In genomic region chr1:186681136-186681535, GRCh38 we compare ENCODE assay signal across 9 cellular contexts. TPM values are rescaled to one million over a fixed set of nuclear protein-coding genes. Genes with fewer than 3 reads are reported as not detected.
DNase-seq lines count a peak whose midpoint lies in the region; ATAC-seq and TF ChIP-seq lines count a peak whose summit lies in the region.
"Had no signal": no experiment of that assay in that cellular context is flagged by ENCODE, and none has a peak within 500 bp of the region (broad histone marks: within the 10 kb centered on the region; RNA-seq: fewer than 3 reads in every experiment).

No MANE protein-coding gene starts in this region.

- no peaks in the 10 kb centered on the region for H3K36me3 Mint-ChIP-seq in stimulated activated memory B cell treated with anti-CD40 and anti-IgM and Interleukin-4, amounts not matched to agents 10 μg/mL and 1 μg/mL and 100 μg/mL, for 72 hours

- peaks cover 13% of the 10 kb centered on the region for H3K4me1 Mint-ChIP-seq in stimulated activated memory B cell treated with anti-CD40 and anti-IgM and Interleukin-4, amounts not matched to agents 10 μg/mL and 1 μg/mL and 100 μg/mL, for 72 hours

- POLR2A ChIA-PET in Panc1 (lab: Charles Lee) = no interaction called here

- peak overlapping the region; percentile 97 for H3K4me2 ChIP-seq in osteoblast (ENCODE audit: insufficient read depth, low read length)

- H3K27me3 ChIP-seq in Panc1 (ENCODE audit: control insufficient read depth, insufficient read depth, low read length) (peaks cover 19% of the 10 kb centered on the region), osteoblast (ENCODE audit: insufficient read depth, low read length) (no peaks in the 10 kb centered on the region)

- H3K27ac Mint-ChIP-seq in stimulated activated memory B cell treated with anti-CD40 and anti-IgM and Interleukin-4, amounts not matched to agents 10 μg/mL and 1 μg/mL and 100 μg/mL, for 72 hours = no peak overlapping the region

- ATAC-seq in Panc1 = 0 out of 2 replicates have a peak, but pooled peaks have one; percentile 21
- ATAC-seq in stimulated activated memory B cell treated with anti-CD40 and anti-IgM and Interleukin-4, amounts not matched to agents 10 μg/mL and 1 μg/mL and 100 μg/mL, for 72 hours = no peak

- no peaks in the 10 kb centered on the region for H4K20me1 ChIP-seq in osteoblast (ENCODE audit: insufficient read depth, low read length)

- peaks cover 71% of the 10 kb centered on the region for H3K27me3 Mint-ChIP-seq in stimulated activated memory B cell treated with anti-CD40 and anti-IgM and Interleukin-4, amounts not matched to agents 10 μg/mL and 1 μg/mL and 100 μg/mL, for 72 hours

- BruUV-seq in Panc1 (replicated peaks; lab: Mats Ljungman, UMichigan) = no TSS peak

- intact Hi-C loops in Panc1 (cut with micrococcal nuclease; ENCODE audit: unreplicated experiment) = loop anchor here (10.0 kb wide), 1 partner anchor 196 kb away; no protein-coding TSS in a partner anchor

- peaks cover 10% of the 10 kb centered on the region for H3K79me2 ChIP-seq in osteoblast (ENCODE audit: insufficient read depth, low read length)

- H3K27ac ChIP-seq in Panc1 (ENCODE audit: low read length) (no peak overlapping the region), osteoblast (ENCODE audit: low read depth, low read length) (peak overlapping the region; percentile 97)

- TF ChIP-seq CTCF in Panc1 (IDR thresholded peaks at IDR 0.05) (no peak), epithelial cell of proximal tubule (conservative IDR thresholded peaks at IDR 0.05; ENCODE audit: low read depth, low read length) (no peak), osteoblast (IDR thresholded peaks at IDR 0.05; ENCODE audit: extremely low read depth, low read depth, low read length) (no peak)

- no peak overlapping the region for H3K4me3 Mint-ChIP-seq in stimulated activated memory B cell treated with anti-CD40 and anti-IgM and Interleukin-4, amounts not matched to agents 10 μg/mL and 1 μg/mL and 100 μg/mL, for 72 hours

- H3K4me1 ChIP-seq in Panc1 (ENCODE audit: control insufficient read depth, insufficient read depth, low read length) (peaks cover 5% of the 10 kb centered on the region; the same call in 1 of the 2 replicates), osteoblast (ENCODE audit: insufficient read depth, low read length) (peaks cover 19% of the 10 kb centered on the region)

- peak; percentile 10 for DNase-seq in Daoy (ENCODE audit: low read depth)
- no peak for DNase-seq in Panc1 (ENCODE audit: low read depth, low spot score)
- no peak for DNase-seq in epithelial cell of proximal tubule (ENCODE audit: low read depth)
- no peak for DNase-seq in osteoblast (ENCODE audit: insufficient read length, low spot score, missing footprints)
- no peak for DNase-seq in NCI-H1092 (lab: John Stamatoyannopoulos, UW)
- no peak for DNase-seq in activated effector memory CD4-positive, alpha-beta T cell treated with Interleukin-2 at 50 U/mL for 16 hours
- DNase-seq in NCI-H82 treated with DMSO at 0.1 percent for 48 hours (lab: John Stamatoyannopoulos, UW; ENCODE audit: unreplicated experiment) = no peak
- DNase-seq: NCI-H2171 treated with DMSO at 0.1 percent for 48 hours had no signal

- peak overlapping the region; percentile 80 for H2AFZ ChIP-seq in osteoblast (ENCODE audit: low read length)

- in situ Hi-C loops in Panc1 (cut with HindIII; ENCODE audit: low pct_unique_long_range_greater_than_20kb, low sequenced_read_pairs) = no loop called here

- H3K36me3 ChIP-seq in Panc1 (ENCODE audit: control insufficient read depth, insufficient read depth, low read length) = no peaks in the 10 kb centered on the region
- peaks cover 11% of the 10 kb centered on the region for H3K36me3 ChIP-seq in osteoblast (ENCODE audit: insufficient read depth, low read length)

- no peaks in the 10 kb centered on the region for H3K9me3 ChIP-seq in Panc1 (ENCODE audit: control insufficient read depth, insufficient read depth, low read depth, low read length)
- H3K9me3 ChIP-seq in osteoblast (ENCODE audit: low read depth, low read length) = no peaks in the 10 kb centered on the region

- H3K4me3 ChIP-seq in Panc1 (ENCODE audit: low read depth in 2 of 2, low read length in 2 of 2) = peak overlapping the region; percentile 49 to 70; a peak in 3 of 4 replicates
- H3K4me3 ChIP-seq in epithelial cell of proximal tubule (ENCODE audit: low read depth, low read length) = peak overlapping the region; percentile 63
- H3K4me3 ChIP-seq in osteoblast (ENCODE audit: insufficient read depth, low read length) = peak overlapping the region; percentile 93

- H3K9me3 Mint-ChIP-seq in stimulated activated memory B cell treated with anti-CD40 and anti-IgM and Interleukin-4, amounts not matched to agents 10 μg/mL and 1 μg/mL and 100 μg/mL, for 72 hours = no peaks in the 10 kb centered on the region

- CTCF ChIA-PET in Panc1 (lab: Charles Lee) = no interaction called here

RNA-seq across cellular contexts. Expression of gene PTGS2, which starts 0.9 kb away (rescaled TPM):
- 8.7 and 12.5 TPM in 2 replicates for total RNA-seq in Daoy (2014; rRNA removed; shearing (Covaris generic))
- total RNA-seq in Panc1 (2021; ENCODE audit: unreplicated experiment) (not detected), epithelial cell of proximal tubule (4.3 and 8.7 TPM in 2 replicates), osteoblast (3.3 and 3.8 TPM in 2 replicates)
- polyA plus RNA-seq in Panc1 (2012; ENCODE audit: insufficient read length) = not detected
